2 cellular contexts compared by ENCODE assay signal in the genomic region with DNA sequence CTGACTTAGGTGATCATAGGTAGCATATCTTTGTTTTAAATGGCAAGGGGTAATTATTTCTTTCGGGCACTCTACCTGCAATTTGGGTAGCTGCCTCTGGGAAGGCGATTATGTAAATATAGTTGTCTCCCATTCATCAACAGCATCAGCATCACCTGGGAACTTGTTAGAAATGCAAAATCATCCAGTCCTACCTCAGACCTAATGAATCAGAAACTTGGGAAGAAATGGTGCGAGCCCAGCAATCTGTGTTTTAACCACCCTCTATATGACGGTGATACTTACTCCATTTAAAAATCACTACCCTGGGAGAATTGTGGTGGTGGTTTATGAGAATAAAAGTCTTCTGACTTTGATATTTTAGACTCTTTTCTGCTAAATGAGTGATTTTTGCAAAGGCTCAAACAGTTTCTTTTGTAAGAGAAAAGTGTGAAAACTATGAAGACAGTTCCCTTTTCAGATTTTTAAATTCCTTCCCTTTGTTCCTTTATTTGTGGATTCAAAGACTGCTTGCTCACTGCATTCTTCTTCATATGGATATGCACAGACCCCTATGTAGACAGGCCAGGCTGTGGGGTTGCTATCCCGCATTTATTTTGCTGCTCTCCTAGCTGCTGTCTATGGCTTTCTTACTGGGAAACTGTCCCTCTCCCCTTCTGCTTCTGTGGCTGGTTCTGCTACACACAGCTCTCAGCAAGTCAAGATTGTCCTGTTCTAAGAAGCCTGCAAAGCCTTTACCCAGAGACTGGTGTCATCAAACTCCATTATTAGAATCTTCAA.
TF ChIP-seq lines count a peak whose summit lies in the region.

No MANE protein-coding gene starts in this region.

TF ChIP-seq in GM23338, 12 proteins besides CTCF, POLR2A, EP300 and RAD21 (continues in another document):
- TF ChIP-seq REST (IDR thresholded peaks at IDR 0.05; ENCODE audit: unreplicated experiment) (no peak), ZNF462 (CRISPR knock-in tag; IDR thresholded peaks at IDR 0.05) (no peak), EZH2phosphoT487 (IDR thresholded peaks at IDR 0.05; ENCODE audit: unreplicated experiment) (no peak), NANOG (IDR thresholded peaks at IDR 0.05; ENCODE audit: borderline replicate concordance) (no peak), ZNF114 (CRISPR knock-in tag; IDR thresholded peaks at IDR 0.05) (no peak), POLR2AphosphoS5 (IDR thresholded peaks at IDR 0.05; ENCODE audit: low read depth) (no peak), ZNF331 (CRISPR knock-in tag; IDR thresholded peaks at IDR 0.05; ENCODE audit: low read depth) (no peak)

TF ChIP-seq in H1, 55 proteins besides CTCF, POLR2A, EP300 and RAD21:
- TF ChIP-seq SRF (IDR thresholded peaks at IDR 0.05; ENCODE audit: low read depth, low read length) (no peak), TAF7 (optimal IDR thresholded peaks at IDR 0.05; ENCODE audit: borderline replicate concordance, low read depth, low read length) (no peak), SUZ12 (IDR thresholded peaks at IDR 0.05; ENCODE audit: low read length) (no peak), CREB1 (IDR thresholded peaks at IDR 0.05) (no peak), RFX5 (IDR thresholded peaks at IDR 0.05; ENCODE audit: borderline replicate concordance, low read depth, low read length) (no peak), HDAC2 (IDR thresholded peaks at IDR 0.05; ENCODE audit: borderline replicate concordance in 1 of 2, low read depth in 2 of 2, low read length in 2 of 2) (no peak), KDM4A (IDR thresholded peaks at IDR 0.05; ENCODE audit: low read depth, low read length, severe bottlenecking) (no peak), MAFK (IDR thresholded peaks at IDR 0.05; ENCODE audit: low read depth, low read length) (no peak), TBP (IDR thresholded peaks at IDR 0.05; ENCODE audit: low read depth, low read length) (no peak), KDM5A (IDR thresholded peaks at IDR 0.05; ENCODE audit: low read length) (no peak), CBX8 (IDR thresholded peaks at IDR 0.05; ENCODE audit: borderline replicate concordance, low read depth, low read length) (no peak), FOSL1 (IDR thresholded peaks at IDR 0.05; ENCODE audit: insufficient read depth, low read depth, low read length) (no peak), TEAD4 (IDR thresholded peaks at IDR 0.05; ENCODE audit: low read depth, low read length) (no peak), BRCA1 (IDR thresholded peaks at IDR 0.05; ENCODE audit: low read depth, low read length) (no peak), RXRA (IDR thresholded peaks at IDR 0.05; ENCODE audit: insufficient read depth, low read depth, low read length) (no peak), GABPA (IDR thresholded peaks at IDR 0.05; ENCODE audit: borderline replicate concordance, insufficient read depth, low read length) (no peak)
